ENCODE assay signal across 21 cellular contexts in the genomic region with DNA sequence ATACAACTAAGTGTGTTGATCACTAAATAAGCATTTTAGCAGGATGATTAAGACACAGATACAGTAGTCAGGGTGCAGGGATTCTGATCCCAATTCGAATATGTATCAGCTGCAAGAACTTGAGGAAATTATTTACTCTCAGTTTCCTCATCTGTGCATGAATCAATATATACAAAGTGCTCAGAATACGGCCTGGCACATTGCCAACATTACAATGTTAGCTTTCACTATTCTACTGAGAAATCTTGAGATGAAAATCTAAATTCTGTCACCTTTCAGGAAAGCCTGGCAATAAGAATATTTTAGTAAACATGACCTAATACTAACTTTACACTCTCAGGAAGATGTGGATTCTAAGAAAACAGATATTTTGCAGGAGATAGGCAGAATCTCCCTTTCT.
"Had no signal": no experiment of that assay in that cellular context is flagged by ENCODE, and none has a peak within 500 bp of the region (broad histone marks: within the 10 kb centered on the region; RNA-seq: fewer than 3 reads in every experiment).

No MANE protein-coding gene starts in this region.

- H3K9me3 ChIP-seq: left ventricle myocardium inferior, mucosa of descending colon, ovary, right atrium auricular region, tibial nerve, uterus had no signal

- ATAC-seq: mucosa of descending colon; naive thymus-derived CD4-positive, alpha-beta T cell; natural killer cell treated with Interleukin-12 subunit alpha and Interleukin-12 subunit beta and Interleukin-15 and Interleukin-18, amount 100 ng/mL, for 72 hours; sciatic nerve; stimulated activated memory B cell treated with anti-CD40 and anti-IgM and Interleukin-4, amounts not matched to agents 10 μg/mL and 1 μg/mL and 100 μg/mL, for 72 hours; stimulated activated naive CD8-positive, alpha-beta T cell treated with anti-CD3 and anti-CD28 coated beads, Interleukin-15, amount 100 ng/mL, for 72 hours had no signal

- H3K4me1 ChIP-seq: left ventricle myocardium inferior, right atrium auricular region, tibial nerve, uterus had no signal

- DNase-seq: islet precursor cell; left ventricle myocardium inferior; midbrain; mucosa of descending colon; naive thymus-derived CD4-positive, alpha-beta T cell; ovary; stimulated activated CD4-positive, alpha-beta T cell treated with anti-CD3 and anti-CD28 coated beads, Interleukin-1b, Interleukin-23, amount 100 ng/mL, for 48 hours; stimulated activated CD4-positive, alpha-beta T cell treated with anti-CD3 and anti-CD28 coated beads, Interleukin-2, amount 100 ng/mL, for 48 hours; stimulated activated CD4-positive, alpha-beta T cell treated with anti-CD3 and anti-CD28 coated beads, Interleukin-4, amount 100 ng/mL, for 4 hours; stimulated activated CD8-positive, alpha-beta memory T cell treated with anti-CD3 and anti-CD28 coated beads, Interleukin-4, amount 100 ng/mL, for 48 hours; stimulated activated naive CD4-positive, alpha-beta T cell treated with Interleukin-2 at 50 U/mL for 16 hours; stimulated activated naive CD8-positive, alpha-beta T cell treated with anti-CD3 and anti-CD28 coated beads, Interleukin-15, amount 100 ng/mL, for 72 hours; substantia nigra; uterus had no signal

- H3K4me3 ChIP-seq: left ventricle myocardium inferior, lung, mucosa of descending colon, ovary, right atrium auricular region, skin epidermis, tibial nerve, uterus had no signal

- H3K36me3 ChIP-seq: left ventricle myocardium inferior, ovary, right atrium auricular region, tibial nerve, uterus had no signal

- H3K27ac ChIP-seq: left ventricle myocardium inferior, ovary, right atrium auricular region, skin epidermis, tibial nerve, uterus had no signal

- H3K27me3 ChIP-seq: ovary, right atrium auricular region, tibial nerve, uterus had no signal
